ENCODE assay signal across 10 cellular contexts in genomic region chr12:63915105-63915830, GRCh38.
DNase-seq lines count a peak whose midpoint lies in the region; ATAC-seq, FAIRE-seq and TF ChIP-seq lines count a peak whose summit lies in the region.
"Had no signal": no experiment of that assay in that cellular context is flagged by ENCODE, and none has a peak within 500 bp of the region (broad histone marks: within the 10 kb centered on the region; RNA-seq: fewer than 3 reads in every experiment).

No MANE protein-coding gene starts in this region.

- H3K27ac ChIP-seq in kidney (ENCODE audit: low read depth in 2 of 2, low read length in 2 of 2), result no peak overlapping the region

- H3K4me1 ChIP-seq in kidney (ENCODE audit: control insufficient read depth in 1 of 2, insufficient read depth in 1 of 2, low read depth in 1 of 2, low read length in 2 of 2), result peaks cover 24 to 31% of the 10 kb centered on the region in 2 donors

- WGBS in lower leg skin, 2 donors, result 19 to 26% methylated on average over 2 of the region's 2 CpGs

- ATAC-seq in HG02852 (IDR thresholded peaks at IDR 0.05; ENCODE audit: unreplicated experiment), result no peak
- ATAC-seq in HG02642 (IDR thresholded peaks at IDR 0.05; ENCODE audit: poor library complexity, unreplicated experiment), result no peak
- no peak for ATAC-seq in GM18505 (IDR thresholded peaks at IDR 0.05; ENCODE audit: unreplicated experiment)
- ATAC-seq: T-cell had no signal

- TF ChIP-seq POLR2A in lower leg skin (IDR thresholded peaks at IDR 0.05) (no peak), GM18505 (IDR thresholded peaks at IDR 0.05; ENCODE audit: borderline replicate concordance, extremely low read depth, insufficient read depth, insufficient read length) (no peak)

- no peaks in the 10 kb centered on the region for H3K36me3 ChIP-seq in kidney (ENCODE audit: control insufficient read depth in 1 of 2, insufficient read depth in 2 of 2, low read length in 2 of 2)

- peak; percentile 50 for FAIRE-seq in kidney (lab: Jason Lieb, UNC)

- intact Hi-C loops in kidney (cut with DNase I), result no loop called here
- intact Hi-C loops in lower leg skin (cut with DNase I; ENCODE audit: low total_unique reads), result no loop called here

- TF ChIP-seq CTCF in kidney (IDR thresholded peaks at IDR 0.05; ENCODE audit: borderline replicate concordance, extremely low read depth, insufficient read depth) (no peak), lower leg skin (IDR thresholded peaks at IDR 0.05) (no peak)

- no peaks in the 10 kb centered on the region for H3K9me3 ChIP-seq in kidney (ENCODE audit: control insufficient read depth in 1 of 2, low read length in 2 of 2)

- no peak overlapping the region for H3K9ac ChIP-seq in kidney (ENCODE audit: low read length in 2 of 2)

- H3K4me3 ChIP-seq in kidney (ENCODE audit: low read length in 2 of 2), result no peak overlapping the region
- no peak overlapping the region for H3K4me3 ChIP-seq in lower leg skin (ENCODE audit: low read depth, poor library complexity, severe bottlenecking)

- DNase-seq in AG08395 (ENCODE audit: low spot score), result peak; percentile 61
- DNase-seq in M059J (ENCODE audit: low read depth), result peak; percentile 86
- DNase-seq in amniotic epithelial cell (ENCODE audit: low read depth), result peak; percentile 57
- DNase-seq in kidney, result no peak
- DNase-seq in lower leg skin (ENCODE audit: low spot score in 2 of 2), result no peak
- DNase-seq: Kasumi-1, T-cell had no signal

Comparison
In these comparisons a context has a peak if more than half of its experiments do, and no peak if none do; other contexts are left out.
1. DNase-seq: peak in AG08395 (single experiment), M059J (single experiment) and amniotic epithelial cell (single experiment); none in kidney (single experiment) and lower leg skin (0 of 2).